Comparison of ENCODE assay signal across 9 cellular contexts in genomic region chr19:55437410-55437809, GRCh38. TPM values are rescaled to one million over a fixed set of nuclear protein-coding genes. Genes with fewer than 3 reads are reported as not detected.
DNase-seq lines count a peak whose midpoint lies in the region; ATAC-seq and TF ChIP-seq lines count a peak whose summit lies in the region.
"Had no signal": no experiment of that assay in that cellular context is flagged by ENCODE, and none has a peak within 500 bp of the region (broad histone marks: within the 10 kb centered on the region; RNA-seq: fewer than 3 reads in every experiment).

No MANE protein-coding gene starts in this region.

- no peak for TF ChIP-seq POLR2A in esophagus muscularis mucosa (IDR thresholded peaks at IDR 0.05; ENCODE audit: low read depth)

- peaks cover 52% of the 10 kb centered on the region for H3K27me3 Mint-ChIP-seq in activated CD4-positive, alpha-beta memory T cell treated with anti-CD3 and anti-CD28 coated beads for 36 hours
- peaks cover 28% of the 10 kb centered on the region for H3K27me3 Mint-ChIP-seq in activated CD4-positive, alpha-beta memory T cell treated with anti-CD3 and anti-CD28 coated beads, Interleukin-2, amount 10 ng/mL, durations not matched to agents 7 days and 5 days

- H3K4me2 ChIP-seq in PC-9, result no peak overlapping the region

- peaks cover 23% of the 10 kb centered on the region for H3F3A ChIP-seq in PC-9 (ENCODE audit: insufficient read depth, low read depth)

- H3K4me3 Mint-ChIP-seq in activated CD4-positive, alpha-beta memory T cell treated with anti-CD3 and anti-CD28 coated beads for 36 hours, result no peak overlapping the region
- H3K4me3 Mint-ChIP-seq in activated CD4-positive, alpha-beta memory T cell treated with anti-CD3 and anti-CD28 coated beads, Interleukin-2, amount 10 ng/mL, durations not matched to agents 7 days and 5 days, result no peak overlapping the region
- H3K4me3 Mint-ChIP-seq: CD4-positive, CD25-positive, alpha-beta regulatory T cell had no signal

- no peaks in the 10 kb centered on the region; the same call in 1 of the 2 replicates for H4K20me1 ChIP-seq in PC-9 (ENCODE audit: insufficient read depth)

- H3K27ac ChIP-seq in PC-9 (no peak overlapping the region), psoas muscle (no peak overlapping the region), esophagus muscularis mucosa (replicated peaks in 1 of 4) (no peak overlapping the region)

- H2AFZ ChIP-seq in PC-9, result no peak overlapping the region

- no peaks in the 10 kb centered on the region for H3K4me1 ChIP-seq in PC-9 (replicated peaks; ENCODE audit: insufficient read depth)
- no peaks in the 10 kb centered on the region for H3K4me1 ChIP-seq in psoas muscle
- peaks cover 10 to 37% (median 24%) of the 10 kb centered on the region in 4 donors for H3K4me1 ChIP-seq in esophagus muscularis mucosa

- H3K9me3 Mint-ChIP-seq in activated CD4-positive, alpha-beta memory T cell treated with anti-CD3 and anti-CD28 coated beads for 36 hours, result no peaks in the 10 kb centered on the region
- H3K9me3 Mint-ChIP-seq in activated CD4-positive, alpha-beta memory T cell treated with anti-CD3 and anti-CD28 coated beads, Interleukin-2, amount 10 ng/mL, durations not matched to agents 7 days and 5 days, result peaks cover 1% of the 10 kb centered on the region

- H3K36me3 Mint-ChIP-seq in activated CD4-positive, alpha-beta memory T cell treated with anti-CD3 and anti-CD28 coated beads for 36 hours, result no peaks in the 10 kb centered on the region
- H3K36me3 Mint-ChIP-seq in activated CD4-positive, alpha-beta memory T cell treated with anti-CD3 and anti-CD28 coated beads, Interleukin-2, amount 10 ng/mL, durations not matched to agents 7 days and 5 days (ENCODE audit: low read depth), result peaks cover 3% of the 10 kb centered on the region
- H3K36me3 Mint-ChIP-seq: CD4-positive, CD25-positive, alpha-beta regulatory T cell had no signal

- H3K27ac Mint-ChIP-seq in activated CD4-positive, alpha-beta memory T cell treated with anti-CD3 and anti-CD28 coated beads for 36 hours, result no peak overlapping the region
- H3K27ac Mint-ChIP-seq in activated CD4-positive, alpha-beta memory T cell treated with anti-CD3 and anti-CD28 coated beads, Interleukin-2, amount 10 ng/mL, durations not matched to agents 7 days and 5 days, result no peak overlapping the region
- H3K27ac Mint-ChIP-seq: CD4-positive, CD25-positive, alpha-beta regulatory T cell had no signal

- intact Hi-C loops in activated CD4-positive, alpha-beta memory T cell treated with anti-CD3 and anti-CD28 coated beads for 36 hours (cut with micrococcal nuclease), result no loop called here
- intact Hi-C loops in PC-9 (cut with micrococcal nuclease; ENCODE audit: unreplicated experiment), result no loop called here
- intact Hi-C loops in psoas muscle (cut with DNase I), result no loop called here
- intact Hi-C loops in esophagus muscularis mucosa (cut with DNase I), result no loop called here

- CTCF ChIA-PET in activated CD4-positive, alpha-beta memory T cell treated with anti-CD3 and anti-CD28 coated beads for 36 hours (lab: Charles Lee), result interaction anchor here (0.6 kb wide), 1 partner anchor 101 kb away, joined by 3 read pairs; no protein-coding TSS in a partner anchor
- CTCF ChIA-PET in activated CD4-positive, alpha-beta memory T cell treated with anti-CD3 and anti-CD28 coated beads, Interleukin-2, amount 10 ng/mL, durations not matched to agents 7 days and 5 days (lab: Charles Lee), result interaction anchor here (0.7 to 0.9 kb wide), 2 partner anchors 16 to 20 kb away, joined by 3 read pairs; no protein-coding TSS in a partner anchor
- CTCF ChIA-PET in PC-9 (lab: Charles Lee), result interaction anchor here (0.8 kb wide), 1 partner anchor 195 kb away, joined by 3 read pairs; no protein-coding TSS in a partner anchor

- H3K9me3 ChIP-seq in PC-9 (ENCODE audit: insufficient read depth, low read depth) (no peaks in the 10 kb centered on the region), psoas muscle (no peaks in the 10 kb centered on the region), esophagus muscularis mucosa (no peaks in the 10 kb centered on the region)

- H3K79me2 ChIP-seq in PC-9 (ENCODE audit: low read depth), result no peaks in the 10 kb centered on the region

- H3K36me3 ChIP-seq in PC-9 (ENCODE audit: low read depth) (no peaks in the 10 kb centered on the region), psoas muscle (ENCODE audit: insufficient read depth in 1 of 2, low read depth in 1 of 2) (no peaks in the 10 kb centered on the region), esophagus muscularis mucosa (no peaks in the 10 kb centered on the region)

- BruUV-seq in PC-9 (replicated peaks; lab: Mats Ljungman, UMichigan), result no TSS peak

- POLR2A ChIA-PET in activated CD4-positive, alpha-beta memory T cell treated with anti-CD3 and anti-CD28 coated beads for 36 hours (lab: Charles Lee), result no interaction called here
- POLR2A ChIA-PET in activated CD4-positive, alpha-beta memory T cell treated with anti-CD3 and anti-CD28 coated beads, Interleukin-2, amount 10 ng/mL, durations not matched to agents 7 days and 5 days (lab: Charles Lee), result interaction anchor here (1.3 kb wide), 1 partner anchor 30 kb away, joined by 7 read pairs; the partner anchor contains the start of gene UBE2S
- POLR2A ChIA-PET in PC-9 (lab: Charles Lee; ENCODE audit: unreplicated experiment), result no interaction called here

- H3K4me3 ChIP-seq in PC-9 (no peak overlapping the region), epithelial cell of esophagus (ENCODE audit: low read length) (no peak overlapping the region), psoas muscle (no peak overlapping the region), esophagus muscularis mucosa (no peak overlapping the region)

- TF ChIP-seq EP300 in esophagus muscularis mucosa (IDR thresholded peaks at IDR 0.05), result no peak

- DNase-seq in activated CD4-positive, alpha-beta memory T cell treated with anti-CD3 and anti-CD28 coated beads for 36 hours, result peak; percentile 49
- no peak for DNase-seq in activated CD4-positive, alpha-beta memory T cell treated with anti-CD3 and anti-CD28 coated beads, Interleukin-2, amount 10 ng/mL, durations not matched to agents 7 days and 5 days
- DNase-seq in PC-9 (peak; percentile 68 to 78), epithelial cell of esophagus (ENCODE audit: low read depth) (peak; percentile 74), psoas muscle (peak; percentile 44 to 60), GF-D8 (lab: John Stamatoyannopoulos, UW) (no peak), esophagus muscularis mucosa (ENCODE audit: extremely low spot score) (no peak)
- DNase-seq: CD4-positive, CD25-positive, alpha-beta regulatory T cell had no signal

- TF ChIP-seq CTCF in PC-9 (conservative IDR thresholded peaks at IDR 0.05) (no peak), epithelial cell of esophagus (IDR thresholded peaks at IDR 0.05; ENCODE audit: insufficient read depth, low read depth, low read length, missing control alignments) (no peak), psoas muscle (IDR thresholded peaks at IDR 0.05) (no peak), esophagus muscularis mucosa (IDR thresholded peaks at IDR 0.05) (no peak)

- WGBS in psoas muscle, 3 donors, result 2 to 3% (median 2%) methylated on average over 16 to 17 of the region's 17 CpGs
- WGBS in esophagus muscularis mucosa, result 3% methylated on average over 16 of the region's 17 CpGs

- H3K9me2 ChIP-seq in PC-9 (ENCODE audit: insufficient read depth), result no peaks in the 10 kb centered on the region

- H3K4me1 Mint-ChIP-seq in activated CD4-positive, alpha-beta memory T cell treated with anti-CD3 and anti-CD28 coated beads for 36 hours (ENCODE audit: low read depth), result peaks cover 13% of the 10 kb centered on the region
- peaks cover 12% of the 10 kb centered on the region for H3K4me1 Mint-ChIP-seq in activated CD4-positive, alpha-beta memory T cell treated with anti-CD3 and anti-CD28 coated beads, Interleukin-2, amount 10 ng/mL, durations not matched to agents 7 days and 5 days

- ATAC-seq in psoas muscle, result peak in 3 of 4 donors; percentile 50 to 71 (median 58)
- ATAC-seq in HG03039 (IDR thresholded peaks at IDR 0.05; ENCODE audit: unreplicated experiment), result no peak

- peaks cover 14% of the 10 kb centered on the region for H3K27me3 ChIP-seq in PC-9 (ENCODE audit: insufficient read depth, low read depth)
- peaks cover 3 to 74% (median 38%) of the 10 kb centered on the region in 3 donors for H3K27me3 ChIP-seq in psoas muscle (ENCODE audit: insufficient read depth in 3 of 3, low read length in 2 of 3)
- peaks cover 12 to 93% (median 64%) of the 10 kb centered on the region in 4 donors for H3K27me3 ChIP-seq in esophagus muscularis mucosa

RNA-seq across cellular contexts. Expression of gene SHISA7, which starts 5.7 kb away (rescaled TPM):
- total RNA-seq in activated CD4-positive, alpha-beta memory T cell treated with anti-CD3 and anti-CD28 coated beads for 36 hours, result not detected
- not detected for total RNA-seq in activated CD4-positive, alpha-beta memory T cell treated with anti-CD3 and anti-CD28 coated beads, Interleukin-2, amount 10 ng/mL, durations not matched to agents 7 days and 5 days
- total RNA-seq in PC-9 (2021) (not detected in 2 replicates), psoas muscle (not detected), esophagus muscularis mucosa (under 1 TPM in 2 of 4 donors, not detected in 2; under 0.01 to 0.13 TPM)
- polyA plus RNA-seq in psoas muscle, result under 1 TPM in 1 of 3 donors, not detected in 2; 0.01 TPM
- total RNA-seq: CD4-positive, CD25-positive, alpha-beta regulatory T cell had no signal
- polyA plus RNA-seq: CD4-positive, CD25-positive, alpha-beta regulatory T cell had no signal

RNA-seq across cellular contexts. Expression of gene ISOC2, which starts 24.0 kb away (rescaled TPM):
- 10 to 100 TPM; 24.6 to 24.7 TPM for total RNA-seq in activated CD4-positive, alpha-beta memory T cell treated with anti-CD3 and anti-CD28 coated beads for 36 hours
- total RNA-seq in activated CD4-positive, alpha-beta memory T cell treated with anti-CD3 and anti-CD28 coated beads, Interleukin-2, amount 10 ng/mL, durations not matched to agents 7 days and 5 days, result 10 to 100 TPM; 14.5 to 16.7 TPM
- total RNA-seq in PC-9 (2021), result 92.4 and 113 TPM in 2 replicates
- 10 to 100 TPM; 32.0 to 78.0 (median 48.1) TPM for total RNA-seq in psoas muscle
- 100 to 1,000 TPM in 2 of 3 donors, 10 to 100 TPM in 1; 78.7 to 177 (median 109) TPM for polyA plus RNA-seq in psoas muscle
- 100 to 1,000 TPM in 1 of 4 donors, 10 to 100 TPM in 3; 66.8 to 104 (median 77.7) TPM for total RNA-seq in esophagus muscularis mucosa

RNA-seq across cellular contexts. Expression of gene C19orf85, which starts 27.1 kb away (rescaled TPM):
- not detected for total RNA-seq in activated CD4-positive, alpha-beta memory T cell treated with anti-CD3 and anti-CD28 coated beads for 36 hours
- not detected for total RNA-seq in activated CD4-positive, alpha-beta memory T cell treated with anti-CD3 and anti-CD28 coated beads, Interleukin-2, amount 10 ng/mL, durations not matched to agents 7 days and 5 days
- total RNA-seq in PC-9 (2021) (0.73 and 0.74 TPM in 2 replicates), psoas muscle (not detected), esophagus muscularis mucosa (not detected)
- not detected for polyA plus RNA-seq in psoas muscle
- total RNA-seq: CD4-positive, CD25-positive, alpha-beta regulatory T cell had no signal
- polyA plus RNA-seq: CD4-positive, CD25-positive, alpha-beta regulatory T cell had no signal

RNA-seq across cellular contexts. Expression of gene UBE2S, which starts 29.8 kb away (rescaled TPM):
- 100 to 1,000 TPM; 267 to 275 TPM for total RNA-seq in activated CD4-positive, alpha-beta memory T cell treated with anti-CD3 and anti-CD28 coated beads for 36 hours
- total RNA-seq in activated CD4-positive, alpha-beta memory T cell treated with anti-CD3 and anti-CD28 coated beads, Interleukin-2, amount 10 ng/mL, durations not matched to agents 7 days and 5 days, result 100 to 1,000 TPM; 277 to 284 TPM
- 359 and 395 TPM in 2 replicates for total RNA-seq in PC-9 (2021)
- 10 to 100 TPM; 15.4 to 26.7 (median 21.2) TPM for total RNA-seq in psoas muscle
- 10 to 100 TPM in 2 of 3 donors, 1 to 10 TPM in 1; 5.6 to 22.8 (median 16.6) TPM for polyA plus RNA-seq in psoas muscle
- total RNA-seq in esophagus muscularis mucosa, result 10 to 100 TPM in 3 of 4 donors, 1 to 10 TPM in 1; 9.1 to 37.9 (median 22.0) TPM

RNA-seq across cellular contexts. Expression of gene ZNF628, which starts 39.0 kb away (rescaled TPM):
- 1 to 10 TPM; 5.8 to 6.9 TPM for total RNA-seq in activated CD4-positive, alpha-beta memory T cell treated with anti-CD3 and anti-CD28 coated beads for 36 hours
- total RNA-seq in activated CD4-positive, alpha-beta memory T cell treated with anti-CD3 and anti-CD28 coated beads, Interleukin-2, amount 10 ng/mL, durations not matched to agents 7 days and 5 days, result 1 to 10 TPM; 6.7 to 9.1 TPM
- total RNA-seq in PC-9 (2021) (17.7 and 19.3 TPM in 2 replicates), psoas muscle (10 to 100 TPM in 2 of 4 donors, 1 to 10 TPM in 2; 5.9 to 14.3 (median 11.5) TPM), esophagus muscularis mucosa (10 to 100 TPM in 3 of 4 donors, 1 to 10 TPM in 1; 5.1 to 16.6 (median 11.9) TPM)
- polyA plus RNA-seq in psoas muscle, result 10 to 100 TPM; 11.8 to 12.4 (median 12.2) TPM

Comparison
In these comparisons a context has a peak if more than half of its experiments do, and no peak if none do; other contexts are left out.
1. DNase-seq: peak in activated CD4-positive, alpha-beta memory T cell treated with anti-CD3 and anti-CD28 coated beads for 36 hours (single experiment), PC-9 (2 of 2), epithelial cell of esophagus (single experiment) and psoas muscle (2 of 2); none in activated CD4-positive, alpha-beta memory T cell treated with anti-CD3 and anti-CD28 coated beads, Interleukin-2, amount 10 ng/mL, durations not matched to agents 7 days and 5 days (single experiment), GF-D8 (single experiment) and esophagus muscularis mucosa (single experiment).